1 cellular context compared by ENCODE assay signal in the genomic region with DNA sequence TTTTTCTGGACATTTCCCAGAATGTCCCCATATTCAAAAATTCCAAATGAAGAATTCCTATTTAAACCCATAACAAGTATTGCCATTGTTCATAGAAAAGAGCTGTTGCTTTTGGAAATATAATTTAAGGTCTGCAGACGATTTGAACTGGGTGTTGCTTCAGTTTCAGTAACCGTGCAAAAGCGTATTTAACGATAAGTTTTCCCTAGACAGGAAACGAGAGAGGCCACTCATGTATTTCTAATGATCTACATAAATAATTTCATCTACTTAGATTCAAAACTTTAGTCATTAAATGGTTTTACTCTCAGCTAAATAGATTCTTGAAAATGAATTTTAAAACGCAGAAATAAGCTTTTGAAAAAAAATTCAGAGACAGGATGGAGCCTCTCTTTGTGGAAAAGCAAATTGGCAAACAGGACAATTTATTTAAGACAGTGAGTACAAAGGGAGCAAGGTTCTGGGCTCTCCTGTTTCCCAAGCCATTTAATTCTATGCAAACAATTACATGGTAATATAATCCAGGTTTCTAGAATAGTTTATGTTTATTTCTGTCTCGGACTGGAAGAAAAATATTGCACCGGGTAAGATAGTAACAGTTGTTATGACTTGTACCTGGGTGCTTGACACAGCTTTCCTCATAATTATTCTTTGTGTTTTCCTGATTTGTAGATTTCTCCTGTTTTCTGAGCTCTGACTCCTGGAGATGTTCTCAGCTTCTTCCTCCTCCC.
TF ChIP-seq lines count a peak whose summit lies in the region.

No MANE protein-coding gene starts in this region.

TF ChIP-seq in HepG2, 621 proteins besides CTCF, POLR2A, EP300 and RAD21 (continued from another document):
- TF ChIP-seq, protein P1, sequence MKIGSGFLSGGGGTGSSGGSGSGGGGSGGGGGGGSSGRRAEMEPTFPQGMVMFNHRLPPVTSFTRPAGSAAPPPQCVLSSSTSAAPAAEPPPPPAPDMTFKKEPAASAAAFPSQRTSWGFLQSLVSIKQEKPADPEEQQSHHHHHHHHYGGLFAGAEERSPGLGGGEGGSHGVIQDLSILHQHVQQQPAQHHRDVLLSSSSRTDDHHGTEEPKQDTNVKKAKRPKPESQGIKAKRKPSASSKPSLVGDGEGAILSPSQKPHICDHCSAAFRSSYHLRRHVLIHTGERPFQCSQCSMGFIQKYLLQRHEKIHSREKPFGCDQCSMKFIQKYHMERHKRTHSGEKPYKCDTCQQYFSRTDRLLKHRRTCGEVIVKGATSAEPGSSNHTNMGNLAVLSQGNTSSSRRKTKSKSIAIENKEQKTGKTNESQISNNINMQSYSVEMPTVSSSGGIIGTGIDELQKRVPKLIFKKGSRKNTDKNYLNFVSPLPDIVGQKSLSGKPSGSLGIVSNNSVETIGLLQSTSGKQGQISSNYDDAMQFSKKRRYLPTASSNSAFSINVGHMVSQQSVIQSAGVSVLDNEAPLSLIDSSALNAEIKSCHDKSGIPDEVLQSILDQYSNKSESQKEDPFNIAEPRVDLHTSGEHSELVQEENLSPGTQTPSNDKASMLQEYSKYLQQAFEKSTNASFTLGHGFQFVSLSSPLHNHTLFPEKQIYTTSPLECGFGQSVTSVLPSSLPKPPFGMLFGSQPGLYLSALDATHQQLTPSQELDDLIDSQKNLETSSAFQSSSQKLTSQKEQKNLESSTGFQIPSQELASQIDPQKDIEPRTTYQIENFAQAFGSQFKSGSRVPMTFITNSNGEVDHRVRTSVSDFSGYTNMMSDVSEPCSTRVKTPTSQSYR (CRISPR knock-in tag; IDR thresholded peaks at IDR 0.05; ENCODE audit: borderline replicate concordance) = no peak
- no peak for TF ChIP-seq EED (CRISPR knock-in tag; IDR thresholded peaks at IDR 0.05)
- TF ChIP-seq TOPORS (CRISPR knock-in tag; IDR thresholded peaks at IDR 0.05) = no peak
- no peak for TF ChIP-seq SRF (IDR thresholded peaks at IDR 0.05; ENCODE audit: low read depth, low read length)
- TF ChIP-seq ATF1 (CRISPR knock-in tag; IDR thresholded peaks at IDR 0.05) = no peak
- no peak for TF ChIP-seq ZNF782 (CRISPR knock-in tag; IDR thresholded peaks at IDR 0.05; ENCODE audit: borderline replicate concordance)
- peak; percentile 97 for TF ChIP-seq SIX1 (CRISPR knock-in tag; IDR thresholded peaks at IDR 0.05; ENCODE audit: borderline replicate concordance)
- TF ChIP-seq, protein P2, sequence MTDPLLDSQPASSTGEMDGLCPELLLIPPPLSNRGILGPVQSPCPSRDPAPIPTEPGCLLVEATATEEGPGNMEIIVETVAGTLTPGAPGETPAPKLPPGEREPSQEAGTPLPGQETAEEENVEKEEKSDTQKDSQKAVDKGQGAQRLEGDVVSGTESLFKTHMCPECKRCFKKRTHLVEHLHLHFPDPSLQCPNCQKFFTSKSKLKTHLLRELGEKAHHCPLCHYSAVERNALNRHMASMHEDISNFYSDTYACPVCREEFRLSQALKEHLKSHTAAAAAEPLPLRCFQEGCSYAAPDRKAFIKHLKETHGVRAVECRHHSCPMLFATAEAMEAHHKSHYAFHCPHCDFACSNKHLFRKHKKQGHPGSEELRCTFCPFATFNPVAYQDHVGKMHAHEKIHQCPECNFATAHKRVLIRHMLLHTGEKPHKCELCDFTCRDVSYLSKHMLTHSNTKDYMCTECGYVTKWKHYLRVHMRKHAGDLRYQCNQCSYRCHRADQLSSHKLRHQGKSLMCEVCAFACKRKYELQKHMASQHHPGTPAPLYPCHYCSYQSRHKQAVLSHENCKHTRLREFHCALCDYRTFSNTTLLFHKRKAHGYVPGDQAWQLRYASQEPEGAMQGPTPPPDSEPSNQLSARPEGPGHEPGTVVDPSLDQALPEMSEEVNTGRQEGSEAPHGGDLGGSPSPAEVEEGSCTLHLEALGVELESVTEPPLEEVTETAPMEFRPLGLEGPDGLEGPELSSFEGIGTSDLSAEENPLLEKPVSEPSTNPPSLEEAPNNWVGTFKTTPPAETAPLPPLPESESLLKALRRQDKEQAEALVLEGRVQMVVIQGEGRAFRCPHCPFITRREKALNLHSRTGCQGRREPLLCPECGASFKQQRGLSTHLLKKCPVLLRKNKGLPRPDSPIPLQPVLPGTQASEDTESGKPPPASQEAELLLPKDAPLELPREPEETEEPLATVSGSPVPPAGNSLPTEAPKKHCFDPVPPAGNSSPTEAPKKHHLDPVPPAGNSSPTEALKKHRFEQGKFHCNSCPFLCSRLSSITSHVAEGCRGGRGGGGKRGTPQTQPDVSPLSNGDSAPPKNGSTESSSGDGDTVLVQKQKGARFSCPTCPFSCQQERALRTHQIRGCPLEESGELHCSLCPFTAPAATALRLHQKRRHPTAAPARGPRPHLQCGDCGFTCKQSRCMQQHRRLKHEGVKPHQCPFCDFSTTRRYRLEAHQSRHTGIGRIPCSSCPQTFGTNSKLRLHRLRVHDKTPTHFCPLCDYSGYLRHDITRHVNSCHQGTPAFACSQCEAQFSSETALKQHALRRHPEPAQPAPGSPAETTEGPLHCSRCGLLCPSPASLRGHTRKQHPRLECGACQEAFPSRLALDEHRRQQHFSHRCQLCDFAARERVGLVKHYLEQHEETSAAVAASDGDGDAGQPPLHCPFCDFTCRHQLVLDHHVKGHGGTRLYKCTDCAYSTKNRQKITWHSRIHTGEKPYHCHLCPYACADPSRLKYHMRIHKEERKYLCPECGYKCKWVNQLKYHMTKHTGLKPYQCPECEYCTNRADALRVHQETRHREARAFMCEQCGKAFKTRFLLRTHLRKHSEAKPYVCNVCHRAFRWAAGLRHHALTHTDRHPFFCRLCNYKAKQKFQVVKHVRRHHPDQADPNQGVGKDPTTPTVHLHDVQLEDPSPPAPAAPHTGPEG (CRISPR knock-in tag; IDR thresholded peaks at IDR 0.05) = no peak
- no peak for TF ChIP-seq NONO (IDR thresholded peaks at IDR 0.05)
- no peak for TF ChIP-seq NONO (CRISPR knock-in tag; conservative IDR thresholded peaks at IDR 0.05)
- TF ChIP-seq, protein P3, sequence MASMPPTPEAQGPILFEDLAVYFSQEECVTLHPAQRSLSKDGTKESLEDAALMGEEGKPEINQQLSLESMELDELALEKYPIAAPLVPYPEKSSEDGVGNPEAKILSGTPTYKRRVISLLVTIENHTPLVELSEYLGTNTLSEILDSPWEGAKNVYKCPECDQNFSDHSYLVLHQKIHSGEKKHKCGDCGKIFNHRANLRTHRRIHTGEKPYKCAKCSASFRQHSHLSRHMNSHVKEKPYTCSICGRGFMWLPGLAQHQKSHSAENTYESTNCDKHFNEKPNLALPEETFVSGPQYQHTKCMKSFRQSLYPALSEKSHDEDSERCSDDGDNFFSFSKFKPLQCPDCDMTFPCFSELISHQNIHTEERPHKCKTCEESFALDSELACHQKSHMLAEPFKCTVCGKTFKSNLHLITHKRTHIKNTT (CRISPR knock-in tag; IDR thresholded peaks at IDR 0.05) = no peak
- TF ChIP-seq, protein P4, sequence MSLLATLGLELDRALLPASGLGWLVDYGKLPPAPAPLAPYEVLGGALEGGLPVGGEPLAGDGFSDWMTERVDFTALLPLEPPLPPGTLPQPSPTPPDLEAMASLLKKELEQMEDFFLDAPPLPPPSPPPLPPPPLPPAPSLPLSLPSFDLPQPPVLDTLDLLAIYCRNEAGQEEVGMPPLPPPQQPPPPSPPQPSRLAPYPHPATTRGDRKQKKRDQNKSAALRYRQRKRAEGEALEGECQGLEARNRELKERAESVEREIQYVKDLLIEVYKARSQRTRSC (CRISPR knock-in tag; IDR thresholded peaks at IDR 0.05; ENCODE audit: low read depth) = no peak
- TF ChIP-seq KMT2A (CRISPR knock-in tag; IDR thresholded peaks at IDR 0.05) = no peak
- no peak for TF ChIP-seq IRX3 (CRISPR knock-in tag; IDR thresholded peaks at IDR 0.05; ENCODE audit: borderline replicate concordance, low read depth)
- TF ChIP-seq, protein P5, sequence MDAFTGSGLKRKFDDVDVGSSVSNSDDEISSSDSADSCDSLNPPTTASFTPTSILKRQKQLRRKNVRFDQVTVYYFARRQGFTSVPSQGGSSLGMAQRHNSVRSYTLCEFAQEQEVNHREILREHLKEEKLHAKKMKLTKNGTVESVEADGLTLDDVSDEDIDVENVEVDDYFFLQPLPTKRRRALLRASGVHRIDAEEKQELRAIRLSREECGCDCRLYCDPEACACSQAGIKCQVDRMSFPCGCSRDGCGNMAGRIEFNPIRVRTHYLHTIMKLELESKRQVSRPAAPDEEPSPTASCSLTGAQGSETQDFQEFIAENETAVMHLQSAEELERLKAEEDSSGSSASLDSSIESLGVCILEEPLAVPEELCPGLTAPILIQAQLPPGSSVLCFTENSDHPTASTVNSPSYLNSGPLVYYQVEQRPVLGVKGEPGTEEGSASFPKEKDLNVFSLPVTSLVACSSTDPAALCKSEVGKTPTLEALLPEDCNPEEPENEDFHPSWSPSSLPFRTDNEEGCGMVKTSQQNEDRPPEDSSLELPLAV (CRISPR knock-in tag; conservative IDR thresholded peaks at IDR 0.05; ENCODE audit: low read depth) = no peak
- no peak for TF ChIP-seq NFE2L1 (CRISPR knock-in tag; IDR thresholded peaks at IDR 0.05; ENCODE audit: borderline replicate concordance)
- no peak for TF ChIP-seq ZNF546 (CRISPR knock-in tag; conservative IDR thresholded peaks at IDR 0.05)
- no peak for TF ChIP-seq TARDBP (CRISPR knock-in tag; IDR thresholded peaks at IDR 0.05)
- no peak for TF ChIP-seq HHEX (CRISPR knock-in tag; IDR thresholded peaks at IDR 0.05)
- 0 out of 2 replicates have a peak, but pooled peaks have one; percentile 12 for TF ChIP-seq NCOA1 (CRISPR knock-in tag; IDR thresholded peaks at IDR 0.05)
- no peak for TF ChIP-seq SMARCE1 (IDR thresholded peaks at IDR 0.05; ENCODE audit: borderline replicate concordance)
- TF ChIP-seq, protein P6, sequence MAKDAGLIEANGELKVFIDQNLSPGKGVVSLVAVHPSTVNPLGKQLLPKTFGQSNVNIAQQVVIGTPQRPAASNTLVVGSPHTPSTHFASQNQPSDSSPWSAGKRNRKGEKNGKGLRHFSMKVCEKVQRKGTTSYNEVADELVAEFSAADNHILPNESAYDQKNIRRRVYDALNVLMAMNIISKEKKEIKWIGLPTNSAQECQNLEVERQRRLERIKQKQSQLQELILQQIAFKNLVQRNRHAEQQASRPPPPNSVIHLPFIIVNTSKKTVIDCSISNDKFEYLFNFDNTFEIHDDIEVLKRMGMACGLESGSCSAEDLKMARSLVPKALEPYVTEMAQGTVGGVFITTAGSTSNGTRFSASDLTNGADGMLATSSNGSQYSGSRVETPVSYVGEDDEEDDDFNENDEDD (CRISPR knock-in tag; IDR thresholded peaks at IDR 0.05; ENCODE audit: borderline replicate concordance) = no peak
- TF ChIP-seq, protein P7, sequence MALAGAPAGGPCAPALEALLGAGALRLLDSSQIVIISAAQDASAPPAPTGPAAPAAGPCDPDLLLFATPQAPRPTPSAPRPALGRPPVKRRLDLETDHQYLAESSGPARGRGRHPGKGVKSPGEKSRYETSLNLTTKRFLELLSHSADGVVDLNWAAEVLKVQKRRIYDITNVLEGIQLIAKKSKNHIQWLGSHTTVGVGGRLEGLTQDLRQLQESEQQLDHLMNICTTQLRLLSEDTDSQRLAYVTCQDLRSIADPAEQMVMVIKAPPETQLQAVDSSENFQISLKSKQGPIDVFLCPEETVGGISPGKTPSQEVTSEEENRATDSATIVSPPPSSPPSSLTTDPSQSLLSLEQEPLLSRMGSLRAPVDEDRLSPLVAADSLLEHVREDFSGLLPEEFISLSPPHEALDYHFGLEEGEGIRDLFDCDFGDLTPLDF (CRISPR knock-in tag; IDR thresholded peaks at IDR 0.05) = peak; percentile 14
- peak; percentile 7; the same call in 1 of the 2 replicates for TF ChIP-seq NCOR1 (IDR thresholded peaks at IDR 0.05; ENCODE audit: borderline replicate concordance, low read length)
- TF ChIP-seq BCL6 (CRISPR knock-in tag; IDR thresholded peaks at IDR 0.05) = peak; percentile 48; the same call in 1 of the 2 replicates
- TF ChIP-seq SMAD3 (CRISPR knock-in tag; IDR thresholded peaks at IDR 0.05) = no peak
